In the genomic region with DNA sequence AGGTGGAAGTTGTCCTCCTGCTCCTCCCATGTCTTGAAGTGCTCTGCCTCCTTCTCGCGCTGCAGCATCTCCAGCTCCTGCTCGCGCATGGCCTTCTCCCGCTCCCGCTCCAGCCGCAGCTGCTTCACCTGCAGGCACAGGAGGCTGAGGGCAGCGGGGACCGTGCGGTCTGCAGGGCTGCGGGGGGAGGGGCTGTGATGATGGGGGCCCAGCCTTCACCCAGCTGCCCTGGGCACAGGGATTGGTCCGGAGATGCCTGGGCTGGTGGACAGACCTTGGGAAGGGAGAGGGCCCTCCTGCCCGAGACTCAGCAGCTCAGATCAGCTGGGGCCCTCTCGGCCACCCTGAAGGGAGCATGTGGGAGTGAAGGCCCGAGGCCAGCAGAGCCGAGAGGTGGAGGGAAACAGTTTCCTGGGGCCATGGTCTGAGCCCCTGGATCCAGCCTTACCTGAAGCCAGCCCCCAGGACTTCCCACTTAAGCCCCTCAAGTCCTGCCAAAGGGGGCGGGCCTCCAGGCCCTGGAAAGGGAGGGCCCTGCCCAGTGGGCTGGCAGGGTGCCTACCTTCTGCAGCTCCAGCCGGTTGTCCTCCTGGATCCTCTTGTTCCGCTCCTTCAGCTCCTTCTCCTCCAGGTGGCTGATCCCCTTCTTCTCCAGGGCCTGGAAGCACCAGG, we compare ENCODE assay signal across 1 cellular context.
A peak's percentile ranks its signal among the peaks of the same experiment; 100 is the strongest.
TF ChIP-seq lines count a peak whose summit lies in the region.

No MANE protein-coding gene starts in this region.

TF ChIP-seq in K562, 482 proteins besides CTCF, POLR2A, EP300 and RAD21:
- no peak for TF ChIP-seq XRCC4 (IDR thresholded peaks at IDR 0.05; ENCODE audit: extremely low read depth, insufficient read depth, insufficient read length)
- TF ChIP-seq, protein P1, sequence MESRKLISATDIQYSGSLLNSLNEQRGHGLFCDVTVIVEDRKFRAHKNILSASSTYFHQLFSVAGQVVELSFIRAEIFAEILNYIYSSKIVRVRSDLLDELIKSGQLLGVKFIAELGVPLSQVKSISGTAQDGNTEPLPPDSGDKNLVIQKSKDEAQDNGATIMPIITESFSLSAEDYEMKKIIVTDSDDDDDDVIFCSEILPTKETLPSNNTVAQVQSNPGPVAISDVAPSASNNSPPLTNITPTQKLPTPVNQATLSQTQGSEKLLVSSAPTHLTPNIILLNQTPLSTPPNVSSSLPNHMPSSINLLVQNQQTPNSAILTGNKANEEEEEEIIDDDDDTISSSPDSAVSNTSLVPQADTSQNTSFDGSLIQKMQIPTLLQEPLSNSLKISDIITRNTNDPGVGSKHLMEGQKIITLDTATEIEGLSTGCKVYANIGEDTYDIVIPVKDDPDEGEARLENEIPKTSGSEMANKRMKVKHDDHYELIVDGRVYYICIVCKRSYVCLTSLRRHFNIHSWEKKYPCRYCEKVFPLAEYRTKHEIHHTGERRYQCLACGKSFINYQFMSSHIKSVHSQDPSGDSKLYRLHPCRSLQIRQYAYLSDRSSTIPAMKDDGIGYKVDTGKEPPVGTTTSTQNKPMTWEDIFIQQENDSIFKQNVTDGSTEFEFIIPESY (CRISPR knock-in tag; IDR thresholded peaks at IDR 0.05): peak; percentile 96
- no peak for TF ChIP-seq CREBBP (IDR thresholded peaks at IDR 0.05; ENCODE audit: low read depth, low read length)
- TF ChIP-seq SUPT5H (IDR thresholded peaks at IDR 0.05): 0 out of 2 replicates have a peak, but pooled peaks have one; percentile 13
- no peak for TF ChIP-seq PHF21A (IDR thresholded peaks at IDR 0.05; ENCODE audit: borderline replicate concordance, low read depth)
- TF ChIP-seq, protein P2, sequence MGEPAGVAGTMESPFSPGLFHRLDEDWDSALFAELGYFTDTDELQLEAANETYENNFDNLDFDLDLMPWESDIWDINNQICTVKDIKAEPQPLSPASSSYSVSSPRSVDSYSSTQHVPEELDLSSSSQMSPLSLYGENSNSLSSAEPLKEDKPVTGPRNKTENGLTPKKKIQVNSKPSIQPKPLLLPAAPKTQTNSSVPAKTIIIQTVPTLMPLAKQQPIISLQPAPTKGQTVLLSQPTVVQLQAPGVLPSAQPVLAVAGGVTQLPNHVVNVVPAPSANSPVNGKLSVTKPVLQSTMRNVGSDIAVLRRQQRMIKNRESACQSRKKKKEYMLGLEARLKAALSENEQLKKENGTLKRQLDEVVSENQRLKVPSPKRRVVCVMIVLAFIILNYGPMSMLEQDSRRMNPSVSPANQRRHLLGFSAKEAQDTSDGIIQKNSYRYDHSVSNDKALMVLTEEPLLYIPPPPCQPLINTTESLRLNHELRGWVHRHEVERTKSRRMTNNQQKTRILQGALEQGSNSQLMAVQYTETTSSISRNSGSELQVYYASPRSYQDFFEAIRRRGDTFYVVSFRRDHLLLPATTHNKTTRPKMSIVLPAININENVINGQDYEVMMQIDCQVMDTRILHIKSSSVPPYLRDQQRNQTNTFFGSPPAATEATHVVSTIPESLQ (CRISPR knock-in tag; IDR thresholded peaks at IDR 0.05): no peak
- TF ChIP-seq ZNF445 (CRISPR knock-in tag; IDR thresholded peaks at IDR 0.05; ENCODE audit: low read depth): no peak
- no peak for TF ChIP-seq ZNF507 (tag; conservative IDR thresholded peaks at IDR 0.05)
- TF ChIP-seq PATZ1 (CRISPR knock-in tag; IDR thresholded peaks at IDR 0.05; ENCODE audit: borderline replicate concordance): no peak
- TF ChIP-seq, protein P3, sequence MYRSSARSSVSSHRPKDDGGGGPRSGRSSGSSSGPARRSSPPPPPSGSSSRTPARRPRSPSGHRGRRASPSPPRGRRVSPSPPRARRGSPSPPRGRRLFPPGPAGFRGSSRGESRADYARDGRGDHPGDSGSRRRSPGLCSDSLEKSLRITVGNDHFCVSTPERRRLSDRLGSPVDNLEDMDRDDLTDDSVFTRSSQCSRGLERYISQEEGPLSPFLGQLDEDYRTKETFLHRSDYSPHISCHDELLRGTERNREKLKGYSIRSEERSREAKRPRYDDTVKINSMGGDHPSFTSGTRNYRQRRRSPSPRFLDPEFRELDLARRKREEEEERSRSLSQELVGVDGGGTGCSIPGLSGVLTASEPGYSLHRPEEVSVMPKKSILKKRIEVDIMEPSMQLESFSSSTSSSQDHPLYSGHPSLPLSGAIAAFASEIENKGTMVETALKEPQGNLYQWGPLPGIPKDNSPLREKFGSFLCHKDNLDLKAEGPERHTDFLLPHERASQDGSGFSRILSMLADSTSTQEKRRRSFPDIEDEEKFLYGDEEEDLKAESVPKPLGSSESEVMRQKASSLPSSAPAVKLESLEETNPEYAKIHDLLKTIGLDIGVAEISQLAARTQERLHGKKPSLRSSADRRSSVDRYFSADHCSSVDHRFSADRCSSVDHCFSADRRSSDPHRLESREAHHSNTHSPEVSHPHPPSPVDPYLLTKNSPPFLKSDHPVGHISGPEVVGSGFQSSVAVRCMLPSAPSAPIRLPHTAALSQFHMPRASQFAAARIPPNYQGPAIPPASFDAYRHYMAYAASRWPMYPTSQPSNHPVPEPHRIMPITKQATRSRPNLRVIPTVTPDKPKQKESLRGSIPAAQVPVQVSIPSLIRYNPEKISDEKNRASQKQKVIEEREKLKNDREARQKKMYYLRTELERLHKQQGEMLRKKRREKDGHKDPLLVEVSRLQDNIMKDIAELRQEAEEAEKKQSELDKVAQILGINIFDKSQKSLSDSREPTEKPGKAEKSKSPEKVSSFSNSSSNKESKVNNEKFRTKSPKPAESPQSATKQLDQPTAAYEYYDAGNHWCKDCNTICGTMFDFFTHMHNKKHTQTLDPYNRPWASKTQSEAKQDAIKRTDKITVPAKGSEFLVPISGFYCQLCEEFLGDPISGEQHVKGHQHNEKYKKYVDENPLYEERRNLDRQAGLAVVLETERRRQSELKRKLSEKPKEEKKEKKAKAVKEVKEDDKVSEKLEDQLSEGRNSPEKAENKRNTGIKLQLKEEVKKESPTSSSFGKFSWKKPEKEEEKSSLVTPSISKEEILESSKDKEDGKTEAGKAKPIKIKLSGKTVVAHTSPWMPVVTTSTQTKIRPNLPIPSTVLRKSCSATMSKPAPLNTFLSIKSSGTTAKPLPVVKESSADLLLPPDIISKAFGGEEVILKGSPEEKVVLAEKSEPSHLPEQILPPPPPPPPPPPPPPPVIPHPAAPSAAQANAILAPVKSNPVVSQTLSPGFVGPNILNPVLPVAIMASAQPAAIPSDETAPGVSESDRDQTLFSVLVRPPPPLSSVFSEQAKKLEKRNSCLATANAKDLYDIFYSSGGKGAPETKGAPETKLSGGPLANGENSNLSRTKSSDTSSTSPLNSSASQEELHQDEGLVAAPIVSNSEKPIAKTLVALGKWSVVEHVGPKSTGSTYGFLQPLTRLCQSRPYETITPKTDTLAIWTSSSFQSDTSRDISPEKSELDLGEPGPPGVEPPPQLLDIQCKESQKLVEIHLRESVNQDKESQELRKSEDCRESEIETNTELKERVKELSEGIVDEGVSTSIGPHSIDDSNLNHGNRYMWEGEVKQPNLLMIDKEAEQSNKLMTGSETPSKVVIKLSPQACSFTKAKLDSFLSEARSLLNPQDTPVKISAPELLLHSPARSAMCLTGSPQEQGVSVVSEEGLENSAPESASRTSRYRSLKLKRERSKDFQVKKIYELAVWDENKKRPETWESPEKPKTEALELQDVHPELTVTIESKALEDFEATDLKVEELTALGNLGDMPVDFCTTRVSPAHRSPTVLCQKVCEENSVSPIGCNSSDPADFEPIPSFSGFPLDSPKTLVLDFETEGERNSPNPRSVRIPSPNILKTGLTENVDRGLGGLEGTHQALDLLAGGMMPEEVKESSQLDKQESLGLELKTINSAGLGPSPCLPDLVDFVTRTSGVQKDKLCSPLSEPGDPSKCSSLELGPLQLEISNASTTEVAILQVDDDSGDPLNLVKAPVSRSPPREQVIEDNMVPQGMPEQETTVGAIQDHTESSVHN (IDR thresholded peaks at IDR 0.05; ENCODE audit: borderline replicate concordance in 1 of 2, low read depth in 1 of 2): no peak
- no peak for TF ChIP-seq RFX1 (IDR thresholded peaks at IDR 0.05)
- TF ChIP-seq, protein P4, sequence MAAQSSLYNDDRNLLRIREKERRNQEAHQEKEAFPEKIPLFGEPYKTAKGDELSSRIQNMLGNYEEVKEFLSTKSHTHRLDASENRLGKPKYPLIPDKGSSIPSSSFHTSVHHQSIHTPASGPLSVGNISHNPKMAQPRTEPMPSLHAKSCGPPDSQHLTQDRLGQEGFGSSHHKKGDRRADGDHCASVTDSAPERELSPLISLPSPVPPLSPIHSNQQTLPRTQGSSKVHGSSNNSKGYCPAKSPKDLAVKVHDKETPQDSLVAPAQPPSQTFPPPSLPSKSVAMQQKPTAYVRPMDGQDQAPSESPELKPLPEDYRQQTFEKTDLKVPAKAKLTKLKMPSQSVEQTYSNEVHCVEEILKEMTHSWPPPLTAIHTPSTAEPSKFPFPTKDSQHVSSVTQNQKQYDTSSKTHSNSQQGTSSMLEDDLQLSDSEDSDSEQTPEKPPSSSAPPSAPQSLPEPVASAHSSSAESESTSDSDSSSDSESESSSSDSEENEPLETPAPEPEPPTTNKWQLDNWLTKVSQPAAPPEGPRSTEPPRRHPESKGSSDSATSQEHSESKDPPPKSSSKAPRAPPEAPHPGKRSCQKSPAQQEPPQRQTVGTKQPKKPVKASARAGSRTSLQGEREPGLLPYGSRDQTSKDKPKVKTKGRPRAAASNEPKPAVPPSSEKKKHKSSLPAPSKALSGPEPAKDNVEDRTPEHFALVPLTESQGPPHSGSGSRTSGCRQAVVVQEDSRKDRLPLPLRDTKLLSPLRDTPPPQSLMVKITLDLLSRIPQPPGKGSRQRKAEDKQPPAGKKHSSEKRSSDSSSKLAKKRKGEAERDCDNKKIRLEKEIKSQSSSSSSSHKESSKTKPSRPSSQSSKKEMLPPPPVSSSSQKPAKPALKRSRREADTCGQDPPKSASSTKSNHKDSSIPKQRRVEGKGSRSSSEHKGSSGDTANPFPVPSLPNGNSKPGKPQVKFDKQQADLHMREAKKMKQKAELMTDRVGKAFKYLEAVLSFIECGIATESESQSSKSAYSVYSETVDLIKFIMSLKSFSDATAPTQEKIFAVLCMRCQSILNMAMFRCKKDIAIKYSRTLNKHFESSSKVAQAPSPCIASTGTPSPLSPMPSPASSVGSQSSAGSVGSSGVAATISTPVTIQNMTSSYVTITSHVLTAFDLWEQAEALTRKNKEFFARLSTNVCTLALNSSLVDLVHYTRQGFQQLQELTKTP (IDR thresholded peaks at IDR 0.05; ENCODE audit: low read depth in 1 of 2, partially characterized antibody in 2 of 2): no peak
- TF ChIP-seq E2F6 (IDR thresholded peaks at IDR 0.05; ENCODE audit: borderline replicate concordance in 1 of 2, extremely low read depth in 1 of 2, insufficient read depth in 1 of 2, insufficient read length in 1 of 2, low read depth in 1 of 2, low read length in 1 of 2, poor library complexity in 1 of 2, severe bottlenecking in 1 of 2): peak in 1 of 2 experiments; percentile 29
- no peak for TF ChIP-seq ZNF699 (CRISPR knock-in tag; IDR thresholded peaks at IDR 0.05; ENCODE audit: insufficient replicate concordance)
- no peak for TF ChIP-seq NRF1 (conservative IDR thresholded peaks at IDR 0.05 in 1 of 2, IDR thresholded peaks at IDR 0.05 in 1 of 2)
- peak; percentile 73; the same call in 1 of the 2 replicates for TF ChIP-seq ZNF263 (CRISPR knock-in tag; IDR thresholded peaks at IDR 0.05; ENCODE audit: borderline replicate concordance)
- no peak for TF ChIP-seq CCAR2 (IDR thresholded peaks at IDR 0.05; ENCODE audit: low read depth, low read length)
- no peak for TF ChIP-seq HNRNPUL1 (IDR thresholded peaks at IDR 0.05; ENCODE audit: low read length)
- TF ChIP-seq POLR2G (IDR thresholded peaks at IDR 0.05; ENCODE audit: low read depth, low read length): peak; percentile 51
- TF ChIP-seq, protein P5, sequence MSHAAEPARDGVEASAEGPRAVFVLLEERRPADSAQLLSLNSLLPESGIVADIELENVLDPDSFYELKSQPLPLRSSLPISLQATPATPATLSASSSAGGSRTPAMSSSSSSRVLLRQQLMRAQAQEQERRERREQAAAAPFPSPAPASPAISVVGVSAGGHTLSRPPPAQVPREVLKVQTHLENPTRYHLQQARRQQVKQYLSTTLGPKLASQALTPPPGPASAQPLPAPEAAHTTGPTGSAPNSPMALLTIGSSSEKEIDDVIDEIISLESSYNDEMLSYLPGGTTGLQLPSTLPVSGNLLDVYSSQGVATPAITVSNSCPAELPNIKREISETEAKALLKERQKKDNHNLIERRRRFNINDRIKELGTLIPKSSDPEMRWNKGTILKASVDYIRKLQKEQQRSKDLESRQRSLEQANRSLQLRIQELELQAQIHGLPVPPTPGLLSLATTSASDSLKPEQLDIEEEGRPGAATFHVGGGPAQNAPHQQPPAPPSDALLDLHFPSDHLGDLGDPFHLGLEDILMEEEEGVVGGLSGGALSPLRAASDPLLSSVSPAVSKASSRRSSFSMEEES (CRISPR knock-in tag; IDR thresholded peaks at IDR 0.05): no peak
